ENCODE assay signal across 11 cellular contexts in the genomic region with DNA sequence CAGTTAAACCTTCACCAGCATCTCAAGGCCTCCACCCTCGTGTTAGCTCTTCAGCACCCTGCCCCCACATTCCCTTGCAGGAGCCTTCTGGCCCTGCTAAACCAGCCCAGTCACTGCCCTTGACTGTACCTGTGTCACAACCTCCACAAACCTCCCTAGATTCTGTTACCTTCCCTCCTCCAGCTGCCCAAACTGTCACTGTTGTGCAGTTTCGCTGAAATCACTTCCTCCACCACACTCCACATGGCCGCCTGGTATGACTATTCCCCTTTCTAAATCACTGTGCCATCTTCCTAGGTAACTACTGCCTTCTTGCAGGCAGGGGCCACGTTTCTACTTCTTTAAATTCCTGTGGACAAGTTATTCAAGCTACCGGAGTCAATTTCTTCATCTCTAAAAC.
"Had no signal": no experiment of that assay in that cellular context is flagged by ENCODE, and none has a peak within 500 bp of the region (broad histone marks: within the 10 kb centered on the region; RNA-seq: fewer than 3 reads in every experiment).

No MANE protein-coding gene starts in this region.

- H3K9me3 Mint-ChIP-seq: activated naive CD4-positive, alpha-beta T cell treated with anti-CD3 and anti-CD28 coated beads, Interleukin-2, amount 50 U/mL, for 24 hours; stimulated activated naive CD8-positive, alpha-beta T cell treated with anti-CD3 and anti-CD28 coated beads, Interleukin-15, Interleukin-2, amounts not matched to agents 100 ng/mL and 50 ng/mL, for 24 hours; type B pancreatic cell had no signal

- H3K4me3 ChIP-seq: dorsolateral prefrontal cortex, lung, suprapubic skin had no signal

- DNase-seq: activated CD4-positive, alpha-beta T cell treated with anti-CD3 and anti-CD28 coated beads for 1 hour; activated effector memory CD4-positive, alpha-beta T cell treated with Interleukin-2 at 50 U/mL for 16 hours; dorsolateral prefrontal cortex; left colon; stimulated activated CD4-positive, alpha-beta T cell treated with anti-CD3 and anti-CD28 coated beads, Interleukin-4, amount 100 ng/mL, for 1 hour had no signal

- H3K36me3 Mint-ChIP-seq: activated naive CD4-positive, alpha-beta T cell treated with anti-CD3 and anti-CD28 coated beads, Interleukin-2, amount 50 U/mL, for 24 hours; type B pancreatic cell had no signal

- H3K27me3 Mint-ChIP-seq: activated naive CD4-positive, alpha-beta T cell treated with anti-CD3 and anti-CD28 coated beads, Interleukin-2, amount 50 U/mL, for 24 hours; stimulated activated naive CD8-positive, alpha-beta T cell treated with anti-CD3 and anti-CD28 coated beads, Interleukin-15, Interleukin-2, amounts not matched to agents 100 ng/mL and 50 ng/mL, for 24 hours had no signal

- H3K27me3 ChIP-seq: dorsolateral prefrontal cortex, suprapubic skin had no signal

- H3K4me3 Mint-ChIP-seq: activated naive CD4-positive, alpha-beta T cell treated with anti-CD3 and anti-CD28 coated beads, Interleukin-2, amount 50 U/mL, for 24 hours; stimulated activated naive CD8-positive, alpha-beta T cell treated with anti-CD3 and anti-CD28 coated beads, Interleukin-15, Interleukin-2, amounts not matched to agents 100 ng/mL and 50 ng/mL, for 24 hours; type B pancreatic cell had no signal

- H3K4me1 Mint-ChIP-seq: activated naive CD4-positive, alpha-beta T cell treated with anti-CD3 and anti-CD28 coated beads, Interleukin-2, amount 50 U/mL, for 24 hours had no signal

- H3K27ac ChIP-seq: dorsolateral prefrontal cortex, parathyroid adenoma, suprapubic skin had no signal

- H3K27ac Mint-ChIP-seq: activated naive CD4-positive, alpha-beta T cell treated with anti-CD3 and anti-CD28 coated beads, Interleukin-2, amount 50 U/mL, for 24 hours; stimulated activated naive CD8-positive, alpha-beta T cell treated with anti-CD3 and anti-CD28 coated beads, Interleukin-15, Interleukin-2, amounts not matched to agents 100 ng/mL and 50 ng/mL, for 24 hours; type B pancreatic cell had no signal

- ATAC-seq: left colon had no signal
